17 cellular contexts compared by ENCODE assay signal in genomic region chr15:51444112-51444511, GRCh38.
DNase-seq lines count a peak whose midpoint lies in the region; ATAC-seq and TF ChIP-seq lines count a peak whose summit lies in the region.
"Had no signal": no experiment of that assay in that cellular context is flagged by ENCODE, and none has a peak within 500 bp of the region (broad histone marks: within the 10 kb centered on the region; RNA-seq: fewer than 3 reads in every experiment).

No MANE protein-coding gene starts in this region.

- H3K4me1 Mint-ChIP-seq in endothelial cell (ENCODE audit: unreplicated experiment) (no peaks in the 10 kb centered on the region), progenitor cell of endocrine pancreas (ENCODE audit: low read depth) (peaks cover 15% of the 10 kb centered on the region)
- H3K4me1 Mint-ChIP-seq: B cell; CD4-positive, CD25-positive, alpha-beta regulatory T cell had no signal

- DNase-seq in Caki2 (ENCODE audit: low read depth) = peak; percentile 7
- DNase-seq in GM13977 (ENCODE audit: low spot score) = peak; percentile 28
- no peak for DNase-seq in endothelial cell (ENCODE audit: low spot score)
- no peak for DNase-seq in progenitor cell of endocrine pancreas (ENCODE audit: low spot score, unreplicated experiment)
- no peak for DNase-seq in stimulated activated naive CD4-positive, alpha-beta T cell (lab: John Stamatoyannopoulos, UW)
- DNase-seq in NCI-H774 (lab: John Stamatoyannopoulos, UW) = no peak
- DNase-seq: Caco-2; CD4-positive, CD25-positive, alpha-beta regulatory T cell; CD8-positive, alpha-beta T cell; DMS 273 treated with DMSO at 0.1 percent for 48 hours; DMS79; EL; GDM1; GOT3; HFFc6 had no signal

- peak overlapping the region; percentile 62 for H3K4me3 Mint-ChIP-seq in endothelial cell (ENCODE audit: unreplicated experiment)
- H3K4me3 Mint-ChIP-seq in progenitor cell of endocrine pancreas (ENCODE audit: low read depth) = no peak overlapping the region
- H3K4me3 Mint-ChIP-seq: B cell; CD4-positive, CD25-positive, alpha-beta regulatory T cell; CD8-positive, alpha-beta T cell; HFFc6 had no signal

- no peak for TF ChIP-seq CTCF in GM13977 (IDR thresholded peaks at IDR 0.05; ENCODE audit: extremely low read depth, insufficient read depth, missing control alignments)
- TF ChIP-seq CTCF in endothelial cell (IDR thresholded peaks at IDR 0.05; ENCODE audit: unreplicated experiment) = no peak
- no peak for TF ChIP-seq CTCF in progenitor cell of endocrine pancreas (IDR thresholded peaks at IDR 0.05; ENCODE audit: unreplicated experiment)

- H3K36me3 Mint-ChIP-seq in endothelial cell (ENCODE audit: low read depth, unreplicated experiment) (peaks cover 15% of the 10 kb centered on the region), progenitor cell of endocrine pancreas (ENCODE audit: insufficient read depth) (peaks cover 3% of the 10 kb centered on the region)
- H3K36me3 Mint-ChIP-seq: CD4-positive, CD25-positive, alpha-beta regulatory T cell had no signal

- H3K9me3 Mint-ChIP-seq in endothelial cell (ENCODE audit: unreplicated experiment) (no peaks in the 10 kb centered on the region), progenitor cell of endocrine pancreas (ENCODE audit: low read depth) (no peaks in the 10 kb centered on the region)
- H3K9me3 Mint-ChIP-seq: CD4-positive, CD25-positive, alpha-beta regulatory T cell; CD8-positive, alpha-beta T cell; HFFc6 had no signal

- in situ Hi-C loops in Caki2 (cut with HindIII; ENCODE audit: low pct_unique_long_range_greater_than_20kb, low sequenced_read_pairs) = no loop called here
- in situ Hi-C loops in GM13977 (cut with MboI; ENCODE audit: low pct_unique_long_range_greater_than_20kb, low sequenced_read_pairs, unreplicated experiment) = no loop called here

- no peak overlapping the region for H3K27ac Mint-ChIP-seq in endothelial cell (ENCODE audit: unreplicated experiment)
- peak overlapping the region; percentile 9 for H3K27ac Mint-ChIP-seq in progenitor cell of endocrine pancreas
- H3K27ac Mint-ChIP-seq: B cell; CD4-positive, CD25-positive, alpha-beta regulatory T cell; CD8-positive, alpha-beta T cell; HFFc6 had no signal

- H3K27me3 Mint-ChIP-seq in endothelial cell (ENCODE audit: unreplicated experiment) (no peaks in the 10 kb centered on the region), progenitor cell of endocrine pancreas (no peaks in the 10 kb centered on the region)
- H3K27me3 Mint-ChIP-seq: B cell; CD4-positive, CD25-positive, alpha-beta regulatory T cell had no signal

- ATAC-seq in GM18502 (IDR thresholded peaks at IDR 0.05; ENCODE audit: poor library complexity, unreplicated experiment) = no peak
- ATAC-seq: CD8-positive, alpha-beta T cell had no signal

Comparison
In these comparisons a context has a peak if more than half of its experiments do, and no peak if none do; other contexts are left out.
1. DNase-seq: peak in Caki2 (single experiment) and GM13977 (single experiment); none in endothelial cell (single experiment), progenitor cell of endocrine pancreas (single experiment), stimulated activated naive CD4-positive, alpha-beta T cell (0 of 6) and NCI-H774 (single experiment).